2 cellular contexts compared by ENCODE assay signal in the genomic region with DNA sequence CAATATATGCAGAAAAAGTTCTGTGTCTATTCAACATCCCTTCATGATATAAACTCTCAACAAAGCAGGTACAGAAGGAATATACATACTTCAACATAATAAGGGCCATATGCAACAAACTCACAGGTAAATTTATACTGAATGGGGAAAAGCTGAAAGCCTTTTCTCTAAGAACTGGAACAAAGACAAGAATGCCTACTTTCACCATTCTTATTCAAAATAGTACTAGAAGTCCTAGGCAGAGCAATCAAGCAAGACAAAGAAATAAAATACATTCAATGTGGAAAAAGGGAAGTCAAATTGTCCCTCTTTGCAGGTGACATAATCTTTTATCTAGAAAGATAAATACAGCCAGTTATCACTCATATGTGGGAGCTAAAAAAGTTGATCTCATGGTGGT.
TF ChIP-seq lines count a peak whose summit lies in the region.

No MANE protein-coding gene starts in this region.

TF ChIP-seq in GM23338, 12 proteins besides CTCF, POLR2A, EP300 and RAD21 (continues in another document):
- TF ChIP-seq ETS1 (IDR thresholded peaks at IDR 0.05) (no peak), JUNB (IDR thresholded peaks at IDR 0.05; ENCODE audit: unreplicated experiment) (no peak), POLR2AphosphoS5 (IDR thresholded peaks at IDR 0.05; ENCODE audit: low read depth) (no peak), EZH2 (IDR thresholded peaks at IDR 0.05; ENCODE audit: low read depth, unreplicated experiment) (no peak), EZH2phosphoT487 (IDR thresholded peaks at IDR 0.05; ENCODE audit: unreplicated experiment) (no peak), CREB1 (CRISPR knock-in tag; IDR thresholded peaks at IDR 0.05; ENCODE audit: low read depth) (no peak), STAT1 (IDR thresholded peaks at IDR 0.05; ENCODE audit: unreplicated experiment) (no peak), ZNF114 (CRISPR knock-in tag; IDR thresholded peaks at IDR 0.05) (no peak), NANOG (IDR thresholded peaks at IDR 0.05; ENCODE audit: borderline replicate concordance) (peak; percentile 91)
- TF ChIP-seq, protein P1, sequence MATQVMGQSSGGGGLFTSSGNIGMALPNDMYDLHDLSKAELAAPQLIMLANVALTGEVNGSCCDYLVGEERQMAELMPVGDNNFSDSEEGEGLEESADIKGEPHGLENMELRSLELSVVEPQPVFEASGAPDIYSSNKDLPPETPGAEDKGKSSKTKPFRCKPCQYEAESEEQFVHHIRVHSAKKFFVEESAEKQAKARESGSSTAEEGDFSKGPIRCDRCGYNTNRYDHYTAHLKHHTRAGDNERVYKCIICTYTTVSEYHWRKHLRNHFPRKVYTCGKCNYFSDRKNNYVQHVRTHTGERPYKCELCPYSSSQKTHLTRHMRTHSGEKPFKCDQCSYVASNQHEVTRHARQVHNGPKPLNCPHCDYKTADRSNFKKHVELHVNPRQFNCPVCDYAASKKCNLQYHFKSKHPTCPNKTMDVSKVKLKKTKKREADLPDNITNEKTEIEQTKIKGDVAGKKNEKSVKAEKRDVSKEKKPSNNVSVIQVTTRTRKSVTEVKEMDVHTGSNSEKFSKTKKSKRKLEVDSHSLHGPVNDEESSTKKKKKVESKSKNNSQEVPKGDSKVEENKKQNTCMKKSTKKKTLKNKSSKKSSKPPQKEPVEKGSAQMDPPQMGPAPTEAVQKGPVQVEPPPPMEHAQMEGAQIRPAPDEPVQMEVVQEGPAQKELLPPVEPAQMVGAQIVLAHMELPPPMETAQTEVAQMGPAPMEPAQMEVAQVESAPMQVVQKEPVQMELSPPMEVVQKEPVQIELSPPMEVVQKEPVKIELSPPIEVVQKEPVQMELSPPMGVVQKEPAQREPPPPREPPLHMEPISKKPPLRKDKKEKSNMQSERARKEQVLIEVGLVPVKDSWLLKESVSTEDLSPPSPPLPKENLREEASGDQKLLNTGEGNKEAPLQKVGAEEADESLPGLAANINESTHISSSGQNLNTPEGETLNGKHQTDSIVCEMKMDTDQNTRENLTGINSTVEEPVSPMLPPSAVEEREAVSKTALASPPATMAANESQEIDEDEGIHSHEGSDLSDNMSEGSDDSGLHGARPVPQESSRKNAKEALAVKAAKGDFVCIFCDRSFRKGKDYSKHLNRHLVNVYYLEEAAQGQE (IDR thresholded peaks at IDR 0.05; ENCODE audit: unreplicated experiment) = no peak

TF ChIP-seq in H1, 55 proteins besides CTCF, POLR2A, EP300 and RAD21 (continued from another document):
- TF ChIP-seq GTF2F1 (IDR thresholded peaks at IDR 0.05; ENCODE audit: borderline replicate concordance, low read depth, low read length) (no peak), HDAC6 (IDR thresholded peaks at IDR 0.05; ENCODE audit: low read depth, low read length) (no peak), HDAC2 (IDR thresholded peaks at IDR 0.05; ENCODE audit: borderline replicate concordance in 1 of 2, low read depth in 2 of 2, low read length in 2 of 2) (0 out of 4 replicates have a peak, but pooled peaks of 1 of the 2 experiments have one; percentile 18), BACH1 (IDR thresholded peaks at IDR 0.05; ENCODE audit: low read length) (no peak), SP1 (IDR thresholded peaks at IDR 0.05; ENCODE audit: low read depth, low read length) (no peak), MAFK (IDR thresholded peaks at IDR 0.05; ENCODE audit: low read depth, low read length) (no peak), TCF12 (IDR thresholded peaks at IDR 0.05; ENCODE audit: low read depth, low read length) (no peak), SP4 (IDR thresholded peaks at IDR 0.05; ENCODE audit: low read length) (no peak), CTBP2 (IDR thresholded peaks at IDR 0.05; ENCODE audit: borderline replicate concordance, insufficient read depth, insufficient read length, low read length) (no peak), NANOG (IDR thresholded peaks at IDR 0.05; ENCODE audit: insufficient read depth, low read depth, low read length, poor library complexity, severe bottlenecking) (peak; percentile 85), CHD7 (IDR thresholded peaks at IDR 0.05; ENCODE audit: insufficient replicate concordance, low read length) (peak; percentile 93), CHD1 (IDR thresholded peaks at IDR 0.05; ENCODE audit: low read depth, low read length) (no peak)
